ENCODE assay signal across 1 cellular context in the genomic region with DNA sequence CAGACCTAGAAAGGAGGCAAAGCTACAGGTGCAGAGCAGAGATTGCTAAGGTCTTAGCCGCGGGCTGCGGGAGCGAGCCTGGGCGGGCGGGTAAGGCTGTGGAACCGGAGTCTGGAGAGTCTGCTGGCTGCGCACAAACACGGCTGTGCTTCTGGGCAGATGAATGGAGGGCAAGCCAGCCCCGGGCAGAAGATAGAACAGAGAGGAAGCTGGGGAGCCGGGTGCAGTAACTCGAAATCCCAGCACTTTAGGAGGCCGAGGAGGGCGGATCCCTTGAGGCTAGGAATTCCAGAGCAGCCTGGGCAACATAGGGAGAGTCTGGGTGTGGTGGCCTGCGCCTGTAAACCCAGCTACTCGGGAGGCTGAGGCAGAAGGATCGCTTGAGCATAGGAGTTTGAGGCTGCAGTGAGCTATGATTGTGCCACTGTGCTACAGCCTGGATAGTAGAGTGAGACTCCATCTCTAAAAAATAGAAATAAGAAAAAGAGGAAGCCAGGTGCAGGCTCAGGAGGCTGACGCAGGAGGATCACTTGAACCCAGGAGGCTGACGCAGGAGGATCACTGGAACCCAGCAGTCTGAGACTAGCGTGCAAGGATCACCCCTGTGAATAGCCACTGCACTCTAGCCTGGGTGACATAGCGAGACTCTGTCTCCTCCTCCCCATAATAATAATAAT.
TF ChIP-seq lines count a peak whose summit lies in the region.

No MANE protein-coding gene starts in this region.

TF ChIP-seq in GM12878, 131 proteins besides CTCF, POLR2A, EP300 and RAD21 (continued from another document):
- TF ChIP-seq SIN3A (IDR thresholded peaks at IDR 0.05; ENCODE audit: low read depth, low read length) = no peak
- TF ChIP-seq, protein P1, sequence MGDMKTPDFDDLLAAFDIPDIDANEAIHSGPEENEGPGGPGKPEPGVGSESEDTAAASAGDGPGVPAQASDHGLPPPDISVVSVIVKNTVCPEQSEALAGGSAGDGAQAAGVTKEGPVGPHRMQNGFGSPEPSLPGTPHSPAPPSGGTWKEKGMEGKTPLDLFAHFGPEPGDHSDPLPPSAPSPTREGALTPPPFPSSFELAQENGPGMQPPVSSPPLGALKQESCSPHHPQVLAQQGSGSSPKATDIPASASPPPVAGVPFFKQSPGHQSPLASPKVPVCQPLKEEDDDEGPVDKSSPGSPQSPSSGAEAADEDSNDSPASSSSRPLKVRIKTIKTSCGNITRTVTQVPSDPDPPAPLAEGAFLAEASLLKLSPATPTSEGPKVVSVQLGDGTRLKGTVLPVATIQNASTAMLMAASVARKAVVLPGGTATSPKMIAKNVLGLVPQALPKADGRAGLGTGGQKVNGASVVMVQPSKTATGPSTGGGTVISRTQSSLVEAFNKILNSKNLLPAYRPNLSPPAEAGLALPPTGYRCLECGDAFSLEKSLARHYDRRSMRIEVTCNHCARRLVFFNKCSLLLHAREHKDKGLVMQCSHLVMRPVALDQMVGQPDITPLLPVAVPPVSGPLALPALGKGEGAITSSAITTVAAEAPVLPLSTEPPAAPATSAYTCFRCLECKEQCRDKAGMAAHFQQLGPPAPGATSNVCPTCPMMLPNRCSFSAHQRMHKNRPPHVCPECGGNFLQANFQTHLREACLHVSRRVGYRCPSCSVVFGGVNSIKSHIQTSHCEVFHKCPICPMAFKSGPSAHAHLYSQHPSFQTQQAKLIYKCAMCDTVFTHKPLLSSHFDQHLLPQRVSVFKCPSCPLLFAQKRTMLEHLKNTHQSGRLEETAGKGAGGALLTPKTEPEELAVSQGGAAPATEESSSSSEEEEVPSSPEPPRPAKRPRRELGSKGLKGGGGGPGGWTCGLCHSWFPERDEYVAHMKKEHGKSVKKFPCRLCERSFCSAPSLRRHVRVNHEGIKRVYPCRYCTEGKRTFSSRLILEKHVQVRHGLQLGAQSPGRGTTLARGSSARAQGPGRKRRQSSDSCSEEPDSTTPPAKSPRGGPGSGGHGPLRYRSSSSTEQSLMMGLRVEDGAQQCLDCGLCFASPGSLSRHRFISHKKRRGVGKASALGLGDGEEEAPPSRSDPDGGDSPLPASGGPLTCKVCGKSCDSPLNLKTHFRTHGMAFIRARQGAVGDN (IDR thresholded peaks at IDR 0.05) = no peak
- TF ChIP-seq, protein P2, sequence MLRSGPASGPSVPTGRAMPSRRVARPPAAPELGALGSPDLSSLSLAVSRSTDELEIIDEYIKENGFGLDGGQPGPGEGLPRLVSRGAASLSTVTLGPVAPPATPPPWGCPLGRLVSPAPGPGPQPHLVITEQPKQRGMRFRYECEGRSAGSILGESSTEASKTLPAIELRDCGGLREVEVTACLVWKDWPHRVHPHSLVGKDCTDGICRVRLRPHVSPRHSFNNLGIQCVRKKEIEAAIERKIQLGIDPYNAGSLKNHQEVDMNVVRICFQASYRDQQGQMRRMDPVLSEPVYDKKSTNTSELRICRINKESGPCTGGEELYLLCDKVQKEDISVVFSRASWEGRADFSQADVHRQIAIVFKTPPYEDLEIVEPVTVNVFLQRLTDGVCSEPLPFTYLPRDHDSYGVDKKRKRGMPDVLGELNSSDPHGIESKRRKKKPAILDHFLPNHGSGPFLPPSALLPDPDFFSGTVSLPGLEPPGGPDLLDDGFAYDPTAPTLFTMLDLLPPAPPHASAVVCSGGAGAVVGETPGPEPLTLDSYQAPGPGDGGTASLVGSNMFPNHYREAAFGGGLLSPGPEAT (IDR thresholded peaks at IDR 0.05; ENCODE audit: low read depth) = no peak
- no peak for TF ChIP-seq WRNIP1 (IDR thresholded peaks at IDR 0.05; ENCODE audit: borderline replicate concordance, low read depth, low read length)
- no peak for TF ChIP-seq POLR2AphosphoS2 (IDR thresholded peaks at IDR 0.05; ENCODE audit: low read depth, low read length)
- TF ChIP-seq BHLHE40 (IDR thresholded peaks at IDR 0.05; ENCODE audit: borderline replicate concordance in 1 of 2, low read depth in 2 of 2, low read length in 1 of 2) = no peak
- TF ChIP-seq SMARCA5 (IDR thresholded peaks at IDR 0.05) = no peak
- no peak for TF ChIP-seq IKZF1 (conservative IDR thresholded peaks at IDR 0.05)
TF ChIP-seq in GM12878: peak in this region for 0.
